In the genomic region with DNA sequence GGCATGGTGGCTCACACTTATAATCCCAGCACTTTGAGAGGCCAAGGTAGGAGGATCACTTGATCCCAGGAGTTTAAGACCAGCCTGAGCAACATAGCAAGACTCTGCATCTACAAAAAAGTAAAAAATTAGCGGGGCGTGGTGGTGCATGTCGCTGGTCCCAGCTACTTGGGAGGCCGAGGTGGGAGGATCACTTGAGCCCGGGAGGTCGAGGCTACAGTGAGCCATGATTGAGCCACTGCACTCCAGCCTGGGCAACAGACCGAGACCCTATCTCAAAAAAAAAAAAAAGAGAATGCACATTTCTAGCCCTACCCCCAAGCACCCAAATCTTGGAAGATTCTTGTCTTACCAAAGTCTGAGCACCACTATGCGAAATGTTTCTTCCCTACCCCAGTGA, we compare ENCODE assay signal across 8 cellular contexts. TPM values are rescaled to one million over a fixed set of nuclear protein-coding genes. Genes with fewer than 3 reads are reported as not detected.
DNase-seq lines count a peak whose midpoint lies in the region; ATAC-seq and TF ChIP-seq lines count a peak whose summit lies in the region.

No MANE protein-coding gene starts in this region.

- peaks cover 10% of the 10 kb centered on the region for H3K36me3 Mint-ChIP-seq in nephron progenitor cell (ENCODE audit: low read depth)

- H3K27me3 Mint-ChIP-seq in nephron progenitor cell (ENCODE audit: low read depth, poor library complexity): peaks cover 7% of the 10 kb centered on the region

- TF ChIP-seq CTCF in AG09309 (IDR thresholded peaks at IDR 0.05; ENCODE audit: control insufficient read depth, insufficient read depth, low read depth, low read length, missing control alignments): no peak
- no peak for TF ChIP-seq CTCF in nephron progenitor cell (IDR thresholded peaks at IDR 0.05)

- peak overlapping the region; percentile 93 for H3K4me3 Mint-ChIP-seq in nephron progenitor cell

- DNase-seq in AG09309 (ENCODE audit: low read depth) (no peak), nephron progenitor cell (no peak), retina (no peak), COLO668 (lab: John Stamatoyannopoulos, UW; ENCODE audit: unreplicated experiment) (no peak)
- no peak for DNase-seq in Jurkat, Clone E6-1 (ENCODE audit: low read depth, low spot score)
- no peak for DNase-seq in stimulated activated CD4-positive, alpha-beta T cell treated with anti-CD3 and anti-CD28 coated beads, Interleukin-2, amount 100 ng/mL, for 48 hours

- H3K4me1 Mint-ChIP-seq in nephron progenitor cell: peaks cover 53% of the 10 kb centered on the region

- peak overlapping the region; percentile 70 for H3K27ac ChIP-seq in cingulate gyrus (ENCODE audit: low read depth, low read length)

- no peak overlapping the region for H3K27ac Mint-ChIP-seq in nephron progenitor cell

- peak overlapping the region; percentile 71; the same call in 1 of the 2 replicates for H3K4me3 ChIP-seq in AG09309 (ENCODE audit: control insufficient read depth, low read depth, low read length)
- H3K4me3 ChIP-seq in Jurkat, Clone E6-1 (ENCODE audit: low read length): peak overlapping the region; percentile 79

- no peak for ATAC-seq in GM21737 (IDR thresholded peaks at IDR 0.05; ENCODE audit: unreplicated experiment)

- peaks cover 16% of the 10 kb centered on the region for H3K9me3 Mint-ChIP-seq in nephron progenitor cell

RNA-seq across cellular contexts. Expression of gene RHOT1, which starts 15.6 kb away (rescaled TPM):
- polyA plus RNA-seq in Jurkat, Clone E6-1 (2012; ENCODE audit: insufficient read depth, insufficient read length): 44.7 TPM
